8 cellular contexts compared by ENCODE assay signal in genomic region chr6:20056350-20056992, GRCh38.
A peak's percentile ranks its signal among the peaks of the same experiment; 100 is the strongest.
DNase-seq lines count a peak whose midpoint lies in the region; ATAC-seq and TF ChIP-seq lines count a peak whose summit lies in the region.

No MANE protein-coding gene starts in this region.

- H3K36me3 Mint-ChIP-seq in T-helper 17 cell (ENCODE audit: low read depth) = no peaks in the 10 kb centered on the region

- H3K4me1 ChIP-seq in cardiac muscle cell (ENCODE audit: low read depth) = peaks cover 6% of the 10 kb centered on the region

- no peak overlapping the region for H3K4me3 Mint-ChIP-seq in T-helper 17 cell

- no peak overlapping the region for H3K4me3 ChIP-seq in cardiac muscle cell

- no peak overlapping the region for H3K27ac ChIP-seq in cardiac muscle cell
- H3K27ac ChIP-seq in caudate nucleus (ENCODE audit: low read depth, low read length) = peak overlapping the region; percentile 14

- ATAC-seq in Right ventricle myocardium inferior = no peak
- peak; percentile 65 for ATAC-seq in HG03457 (IDR thresholded peaks at IDR 0.05; ENCODE audit: unreplicated experiment)
- ATAC-seq in GM18520 (IDR thresholded peaks at IDR 0.05; ENCODE audit: unreplicated experiment) = no peak
- ATAC-seq in T-helper 17 cell = no peak

- no peaks in the 10 kb centered on the region for H3K36me3 ChIP-seq in cardiac muscle cell

- H3K4me1 Mint-ChIP-seq in T-helper 17 cell = peaks cover 2% of the 10 kb centered on the region

- intact Hi-C loops in Right ventricle myocardium inferior (cut with DNase I) = loop anchor here (5.0 kb wide), 1 partner anchor 1459 kb away; no protein-coding TSS in a partner anchor

- H3K27ac Mint-ChIP-seq in T-helper 17 cell = no peak overlapping the region

- H3K27me3 Mint-ChIP-seq in T-helper 17 cell = no peaks in the 10 kb centered on the region

- DNase-seq in cardiac muscle cell (ENCODE audit: low read depth in 1 of 2, low spot score in 1 of 2) = peak; percentile 75 to 79
- no peak for DNase-seq in Right ventricle myocardium inferior (ENCODE audit: missing footprints)
- peak; percentile 76 for DNase-seq in NCI-H510A treated with DMSO at 0.1 percent for 48 hours (lab: John Stamatoyannopoulos, UW)
- DNase-seq in caudate nucleus (lab: John Stamatoyannopoulos, UW) = peak in 3 of 61 donors; percentile 2 to 46 (median 27)
- DNase-seq in medulla oblongata (ENCODE audit: extremely low spot score) = peak; percentile 83
- DNase-seq in T-helper 17 cell = no peak

- no peaks in the 10 kb centered on the region for H3K27me3 ChIP-seq in cardiac muscle cell

- TF ChIP-seq CTCF in cardiac muscle cell (IDR thresholded peaks at IDR 0.05; ENCODE audit: low read depth, low read length) = peak; percentile 57

- H3K9me3 ChIP-seq in cardiac muscle cell (ENCODE audit: low read depth) = no peaks in the 10 kb centered on the region
- H3K9me3 ChIP-seq in T-helper 17 cell (ENCODE audit: control insufficient read depth, low read length, poor library complexity, severe bottlenecking) = no peaks in the 10 kb centered on the region

Comparison
In these comparisons a context has a peak if more than half of its experiments do, and no peak if none do; other contexts are left out.
1. DNase-seq: peak in cardiac muscle cell (2 of 2), NCI-H510A treated with DMSO at 0.1 percent for 48 hours (single experiment) and medulla oblongata (single experiment); none in Right ventricle myocardium inferior (single experiment) and T-helper 17 cell (0 of 3).